9 cellular contexts compared by ENCODE assay signal in the genomic region with DNA sequence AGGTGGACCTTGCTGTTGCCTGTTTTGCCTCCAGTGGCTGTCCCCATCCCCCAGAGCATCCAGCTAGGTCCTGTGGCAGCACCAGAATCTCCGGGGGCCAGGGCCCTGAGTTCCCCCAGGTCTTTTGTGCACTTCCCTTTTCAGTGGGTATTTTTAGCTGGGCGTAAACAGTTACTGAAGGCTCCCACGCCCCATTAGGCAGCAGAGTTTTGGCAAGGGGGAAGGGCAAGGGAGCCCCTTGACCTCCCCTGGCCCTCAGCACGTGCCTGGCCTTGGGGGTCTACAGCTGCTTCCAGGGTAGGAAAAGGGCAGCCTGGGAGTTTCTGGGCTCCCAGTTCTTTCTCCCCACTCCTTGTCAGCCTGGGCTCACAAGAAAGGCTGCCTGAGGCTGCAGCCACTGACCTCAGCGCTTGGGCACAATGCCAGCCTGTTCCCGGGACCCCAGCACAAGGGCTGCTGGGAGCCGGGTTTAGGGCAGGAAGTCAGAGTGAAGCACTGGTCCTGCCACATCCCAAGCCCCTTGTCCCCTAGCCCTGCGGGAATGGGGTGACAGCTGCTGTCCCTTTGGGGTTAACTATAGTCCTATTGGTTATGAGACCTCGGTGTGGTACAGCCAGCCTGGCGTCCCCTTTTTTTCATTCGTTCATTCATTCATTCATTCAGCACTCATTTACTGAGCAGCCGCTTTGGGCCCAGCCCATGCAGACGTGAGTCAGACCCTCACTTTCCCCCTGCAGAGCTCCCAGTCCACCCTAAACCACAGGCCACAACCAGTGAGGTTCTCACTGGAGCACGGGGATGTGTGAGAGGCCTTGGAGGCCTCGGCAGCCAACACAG. TPM values are rescaled to one million over a fixed set of nuclear protein-coding genes. Genes with fewer than 3 reads are reported as not detected.
A peak's percentile ranks its signal among the peaks of the same experiment; 100 is the strongest.
DNase-seq lines count a peak whose midpoint lies in the region; ATAC-seq and TF ChIP-seq lines count a peak whose summit lies in the region.
"Had no signal": no experiment of that assay in that cellular context is flagged by ENCODE, and none has a peak within 500 bp of the region (broad histone marks: within the 10 kb centered on the region; RNA-seq: fewer than 3 reads in every experiment).

No MANE protein-coding gene starts in this region.

- H3K27me3 ChIP-seq in DOHH2 (ENCODE audit: control insufficient read depth, low read length) (no peaks in the 10 kb centered on the region), sigmoid colon (no peaks in the 10 kb centered on the region)

- H3K79me2 ChIP-seq in DOHH2 (ENCODE audit: control insufficient read depth, low read length): peaks cover 92% of the 10 kb centered on the region

- peaks cover 97% of the 10 kb centered on the region for H3K4me1 ChIP-seq in DOHH2 (ENCODE audit: control insufficient read depth, low read length)
- H3K4me1 ChIP-seq in sigmoid colon: peaks cover 0 to 71% (median 64%) of the 10 kb centered on the region in 4 donors

- no peak for TF ChIP-seq RAD21 in Ishikawa (IDR thresholded peaks at IDR 0.05; ENCODE audit: low read depth)

- DNase-seq in activated T-cell treated with anti-CD3 and anti-CD28 coated beads, Interleukin-2, amount 50 U/mL, for 4 hours: no peak
- DNase-seq in Right ventricle myocardium superior (peak; percentile 90), sigmoid colon (peak; percentile 82), NCI-H146 (lab: John Stamatoyannopoulos, UW) (no peak), NCI-H774 (lab: John Stamatoyannopoulos, UW) (no peak), omental fat pad (ENCODE audit: low spot score) (no peak)

- no peak for TF ChIP-seq CTCF in DOHH2 (IDR thresholded peaks at IDR 0.05; ENCODE audit: low read depth, low read length, poor library complexity, severe bottlenecking)
- TF ChIP-seq CTCF in sigmoid colon (IDR thresholded peaks at IDR 0.05): no peak
- TF ChIP-seq CTCF in omental fat pad (IDR thresholded peaks at IDR 0.05): no peak

- peak overlapping the region; percentile 99 for H3K27ac ChIP-seq in DOHH2 (ENCODE audit: low read depth, low read length)
- peak overlapping the region; percentile 43 to 72 (median 63) for H3K27ac ChIP-seq in sigmoid colon
- H3K27ac ChIP-seq: PC-9 had no signal

- peaks cover 88% of the 10 kb centered on the region for H3K36me3 ChIP-seq in DOHH2 (ENCODE audit: control insufficient read depth, low read length)
- H3K36me3 ChIP-seq in sigmoid colon: no peaks in the 10 kb centered on the region

- H3K4me2 ChIP-seq in DOHH2 (ENCODE audit: low read length): peak overlapping the region; percentile 100
- H3K4me2 ChIP-seq: PC-9 had no signal

- peaks cover 25% of the 10 kb centered on the region for H3K36me3 Mint-ChIP-seq in activated T-cell treated with anti-CD3 and anti-CD28 coated beads, Interleukin-2, amount 50 U/mL, for 4 hours (ENCODE audit: insufficient read depth)

- H3K27me3 Mint-ChIP-seq in activated T-cell treated with anti-CD3 and anti-CD28 coated beads, Interleukin-2, amount 50 U/mL, for 4 hours (ENCODE audit: low read depth): no peaks in the 10 kb centered on the region

- 22 to 36% methylated on average over 15 of the region's 15 CpGs for WGBS in sigmoid colon, 2 donors

- ATAC-seq in activated T-cell treated with anti-CD3 and anti-CD28 coated beads, Interleukin-2, amount 50 U/mL, for 4 hours: peak; percentile 11
- peak; percentile 38 for ATAC-seq in Right ventricle myocardium superior (ENCODE audit: poor library complexity)
- no peak for ATAC-seq in omental fat pad (ENCODE audit: low FRiP score)

- H3K4me1 Mint-ChIP-seq in activated T-cell treated with anti-CD3 and anti-CD28 coated beads, Interleukin-2, amount 50 U/mL, for 4 hours (ENCODE audit: low read depth): peaks cover 90% of the 10 kb centered on the region

- intact Hi-C loops in Right ventricle myocardium superior (cut with DNase I) (no loop called here), sigmoid colon (cut with DNase I) (no loop called here)

- H3K9me3 ChIP-seq in DOHH2 (ENCODE audit: control insufficient read depth, insufficient read depth, low read length) (no peaks in the 10 kb centered on the region), sigmoid colon (no peaks in the 10 kb centered on the region)

- H3K4me3 ChIP-seq in DOHH2 (ENCODE audit: low read length) (peak overlapping the region; percentile 98), sigmoid colon (no peak overlapping the region)
- H3K4me3 ChIP-seq: PC-9 had no signal

- peak overlapping the region; percentile 91 for H3K4me3 Mint-ChIP-seq in activated T-cell treated with anti-CD3 and anti-CD28 coated beads, Interleukin-2, amount 50 U/mL, for 4 hours

- no peaks in the 10 kb centered on the region for H3K9me2 ChIP-seq in DOHH2 (replicated peaks; ENCODE audit: control insufficient read depth, low read length)

- H3F3A ChIP-seq in DOHH2 (ENCODE audit: control insufficient read depth, insufficient read depth): peaks cover 50% of the 10 kb centered on the region

- no peaks in the 10 kb centered on the region for H3K9me3 Mint-ChIP-seq in activated T-cell treated with anti-CD3 and anti-CD28 coated beads, Interleukin-2, amount 50 U/mL, for 4 hours

- no peak for TF ChIP-seq EP300 in Ishikawa (IDR thresholded peaks at IDR 0.05; ENCODE audit: borderline replicate concordance)
- TF ChIP-seq EP300 in sigmoid colon (IDR thresholded peaks at IDR 0.05): no peak

- TF ChIP-seq POLR2A in sigmoid colon (IDR thresholded peaks at IDR 0.05): no peak

- H4K20me1 ChIP-seq in DOHH2 (ENCODE audit: control insufficient read depth, insufficient read depth, low read depth, low read length): peaks cover 31% of the 10 kb centered on the region

TF ChIP-seq in Ishikawa, 13 proteins besides CTCF, POLR2A, EP300 and RAD21:
- no peak for TF ChIP-seq YY1 (IDR thresholded peaks at IDR 0.05; ENCODE audit: low read depth)
- TF ChIP-seq NFIC (IDR thresholded peaks at IDR 0.05): peak; percentile 40; the same call in 1 of the 2 replicates

RNA-seq across cellular contexts. Expression of gene CSK, which starts 8.4 kb away (rescaled TPM):
- 100 to 1,000 TPM; 368 to 412 (median 397) TPM for total RNA-seq in activated T-cell treated with anti-CD3 and anti-CD28 coated beads, Interleukin-2, amount 50 U/mL, for 4 hours
- total RNA-seq in Right ventricle myocardium superior (45.5 TPM), sigmoid colon (10 to 100 TPM in 3 of 4 donors, 1 to 10 TPM in 1; 9.7 to 22.4 (median 14.2) TPM), omental fat pad (10 to 100 TPM; 11.6 to 43.2 (median 28.2) TPM)
- 100 to 1,000 TPM in 1 of 3 donors, 10 to 100 TPM in 2; 40.8 to 125 (median 55.0) TPM for polyA plus RNA-seq in sigmoid colon

RNA-seq across cellular contexts. Expression of gene LMAN1L, which starts 22.3 kb away (rescaled TPM):
- under 1 TPM; 0.30 to 0.55 (median 0.40) TPM for total RNA-seq in activated T-cell treated with anti-CD3 and anti-CD28 coated beads, Interleukin-2, amount 50 U/mL, for 4 hours
- 20.6 TPM for total RNA-seq in Right ventricle myocardium superior
- total RNA-seq in sigmoid colon: 1 to 10 TPM in 1 of 4 donors, not detected in 3; 1.8 TPM
- under 1 TPM in 1 of 3 donors, not detected in 2; 0.64 TPM for polyA plus RNA-seq in sigmoid colon
- not detected for total RNA-seq in omental fat pad
- total RNA-seq: PC-9 had no signal

RNA-seq across cellular contexts. Expression of gene CPLX3, which starts 36.1 kb away (rescaled TPM):
- under 1 TPM in 2 of 3 donors, not detected in 1; 0.23 to 0.32 TPM for total RNA-seq in activated T-cell treated with anti-CD3 and anti-CD28 coated beads, Interleukin-2, amount 50 U/mL, for 4 hours
- total RNA-seq in Right ventricle myocardium superior (3.6 TPM), sigmoid colon (under 1 TPM in 1 of 4 donors, not detected in 3; 0.41 TPM), omental fat pad (not detected)
- under 1 TPM in 1 of 3 donors, not detected in 2; 0.28 TPM for polyA plus RNA-seq in sigmoid colon
- total RNA-seq: PC-9 had no signal

RNA-seq across cellular contexts. Expression of gene CYP1A2, which starts 41.7 kb away (rescaled TPM):
- total RNA-seq in activated T-cell treated with anti-CD3 and anti-CD28 coated beads, Interleukin-2, amount 50 U/mL, for 4 hours: under 1 TPM in 1 of 3 donors, not detected in 2; 0.08 TPM
- total RNA-seq in Right ventricle myocardium superior (not detected), sigmoid colon (not detected), omental fat pad (under 1 TPM in 1 of 4 donors, not detected in 3; 0.37 TPM)
- polyA plus RNA-seq in sigmoid colon: not detected
- total RNA-seq: PC-9 had no signal

RNA-seq across cellular contexts. Expression of gene ULK3, which starts 52.7 kb away (rescaled TPM):
- total RNA-seq in activated T-cell treated with anti-CD3 and anti-CD28 coated beads, Interleukin-2, amount 50 U/mL, for 4 hours: 10 to 100 TPM; 52.8 to 64.7 (median 64.0) TPM
- total RNA-seq in Right ventricle myocardium superior (35.8 TPM), sigmoid colon (10 to 100 TPM; 21.1 to 46.8 (median 30.6) TPM), omental fat pad (10 to 100 TPM; 23.2 to 52.6 (median 41.4) TPM)
- polyA plus RNA-seq in sigmoid colon: 10 to 100 TPM; 46.9 to 48.6 (median 48.4) TPM

Comparison
In these comparisons a context has a peak if more than half of its experiments do, and no peak if none do; other contexts are left out.
1. DNase-seq: peak in Right ventricle myocardium superior (single experiment) and sigmoid colon (single experiment); none in activated T-cell treated with anti-CD3 and anti-CD28 coated beads, Interleukin-2, amount 50 U/mL, for 4 hours (single experiment), NCI-H146 (single experiment), NCI-H774 (single experiment) and omental fat pad (single experiment).